Comparison of ENCODE assay signal across 19 cellular contexts in the genomic region with DNA sequence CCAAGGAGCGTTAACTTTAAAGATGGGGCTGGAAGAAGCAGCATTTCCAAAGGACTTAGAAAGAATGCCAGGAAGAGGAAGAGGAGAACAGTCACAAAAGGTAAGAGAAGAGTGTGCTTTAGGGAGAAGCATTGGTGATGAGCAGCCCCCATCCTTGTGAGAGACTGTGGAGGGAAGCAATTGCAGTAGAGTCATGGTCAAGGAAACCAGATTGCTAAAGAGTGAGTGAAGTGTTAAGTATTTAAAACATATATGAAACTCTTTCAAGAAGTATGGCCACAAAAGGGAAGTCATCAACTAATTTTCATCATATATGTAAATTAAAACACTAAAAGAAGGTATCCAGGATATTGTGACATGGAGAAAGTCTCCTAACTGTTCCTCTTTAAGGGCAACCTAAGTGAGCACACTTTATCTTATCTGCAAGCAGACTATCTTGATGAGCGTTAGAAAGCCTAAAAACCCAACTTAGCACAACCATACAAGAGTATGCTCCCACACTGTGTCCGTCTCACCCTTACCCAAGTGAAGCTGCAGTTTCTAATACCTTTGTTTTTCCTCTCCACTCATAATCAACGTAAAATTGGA.
"Had no signal": no experiment of that assay in that cellular context is flagged by ENCODE, and none has a peak within 500 bp of the region (broad histone marks: within the 10 kb centered on the region; RNA-seq: fewer than 3 reads in every experiment).

No MANE protein-coding gene starts in this region.

- H3K27ac Mint-ChIP-seq: activated CD4-positive, alpha-beta memory T cell treated with anti-CD3 and anti-CD28 coated beads for 36 hours; activated naive CD8-positive, alpha-beta T cell treated with anti-CD3 and anti-CD28 coated beads for 36 hours; dendritic cell treated with granulocyte-macrophage colony-stimulating factor and Interleukin-4, amounts not matched to agents 40 ng/mL and 50 ng/mL, for 4 days; progenitor cell of endocrine pancreas; WTC11 had no signal

- H3K4me3 Mint-ChIP-seq: activated CD4-positive, alpha-beta memory T cell treated with anti-CD3 and anti-CD28 coated beads for 36 hours; activated naive CD8-positive, alpha-beta T cell treated with anti-CD3 and anti-CD28 coated beads for 36 hours; dendritic cell treated with granulocyte-macrophage colony-stimulating factor and Interleukin-4, amounts not matched to agents 40 ng/mL and 50 ng/mL, for 4 days; WTC11 had no signal

- H3K9me3 ChIP-seq: esophagus muscularis mucosa, gastroesophageal sphincter, heart left ventricle, left lung, right atrium auricular region, tibial artery had no signal

- H3K36me3 Mint-ChIP-seq: activated CD4-positive, alpha-beta memory T cell treated with anti-CD3 and anti-CD28 coated beads for 36 hours; activated naive CD8-positive, alpha-beta T cell treated with anti-CD3 and anti-CD28 coated beads for 36 hours had no signal

- ATAC-seq: gastroesophageal sphincter; heart left ventricle; left lung; stimulated activated naive CD8-positive, alpha-beta T cell treated with anti-CD3 and anti-CD28 coated beads, Interleukin-15, Interleukin-2, amounts not matched to agents 100 U/mL and 50 U/mL, for 24 hours; WTC11 had no signal

- H3K4me1 ChIP-seq: esophagus muscularis mucosa, gastroesophageal sphincter, heart left ventricle, right atrium auricular region, tibial artery had no signal

- H3K36me3 ChIP-seq: cardiac muscle cell, esophagus muscularis mucosa, gastroesophageal sphincter, heart left ventricle, left lung, right atrium auricular region, tibial artery had no signal

- H3K4me1 Mint-ChIP-seq: activated naive CD8-positive, alpha-beta T cell treated with anti-CD3 and anti-CD28 coated beads for 36 hours had no signal

- DNase-seq: activated CD4-positive, alpha-beta memory T cell treated with anti-CD3 and anti-CD28 coated beads for 36 hours; activated CD4-positive, alpha-beta T cell treated with anti-CD3 and anti-CD28 coated beads for 4 hours; activated naive CD8-positive, alpha-beta T cell treated with anti-CD3 and anti-CD28 coated beads for 36 hours; amniotic stem cell; effector CD8-positive, alpha-beta T cell; heart left ventricle; left lung; midbrain; stimulated activated CD4-positive, alpha-beta T cell treated with anti-CD3 and anti-CD28 coated beads, Interleukin-2, amount 100 ng/mL, for 24 hours; stimulated activated naive CD8-positive, alpha-beta T cell treated with anti-CD3 and anti-CD28 coated beads, Interleukin-15, Interleukin-2, amounts not matched to agents 100 U/mL and 50 U/mL, for 24 hours; substantia nigra; tibial artery had no signal

- H3K27me3 Mint-ChIP-seq: activated CD4-positive, alpha-beta memory T cell treated with anti-CD3 and anti-CD28 coated beads for 36 hours; activated naive CD8-positive, alpha-beta T cell treated with anti-CD3 and anti-CD28 coated beads for 36 hours; dendritic cell treated with granulocyte-macrophage colony-stimulating factor and Interleukin-4, amounts not matched to agents 40 ng/mL and 50 ng/mL, for 4 days; progenitor cell of endocrine pancreas had no signal

- H3K27ac ChIP-seq: cardiac muscle cell, esophagus muscularis mucosa, gastroesophageal sphincter, heart left ventricle, right atrium auricular region, tibial artery had no signal

- H3K9me3 Mint-ChIP-seq: activated naive CD8-positive, alpha-beta T cell treated with anti-CD3 and anti-CD28 coated beads for 36 hours; dendritic cell treated with granulocyte-macrophage colony-stimulating factor and Interleukin-4, amounts not matched to agents 40 ng/mL and 50 ng/mL, for 4 days had no signal

- H3K4me3 ChIP-seq: cardiac muscle cell, esophagus muscularis mucosa, gastroesophageal sphincter, heart left ventricle, left lung, right atrium auricular region, tibial artery had no signal
